Comparison of ENCODE assay signal across 1 cellular context in the genomic region with DNA sequence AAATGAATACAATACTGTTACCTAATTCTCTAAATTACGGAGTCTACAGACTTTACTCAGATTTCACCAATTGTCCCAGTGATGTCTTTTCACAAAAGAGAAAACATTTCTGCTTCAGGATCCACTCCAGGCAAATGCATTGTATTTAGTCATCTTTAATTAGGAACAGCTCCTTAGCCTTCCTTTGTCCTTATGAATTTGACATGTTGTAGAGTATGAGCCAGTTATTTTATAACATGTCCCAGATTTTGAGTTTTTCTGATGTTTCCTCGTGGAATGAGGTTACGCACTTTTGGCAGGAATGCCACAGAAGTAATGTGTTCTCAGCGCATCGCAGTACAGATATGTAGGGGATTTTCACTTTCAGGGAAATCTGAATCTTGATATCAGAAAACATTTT.
TF ChIP-seq lines count a peak whose summit lies in the region.

No MANE protein-coding gene starts in this region.

TF ChIP-seq in GM23338, 12 proteins besides CTCF, POLR2A, EP300 and RAD21 (continued from another document):
- TF ChIP-seq, protein P1, sequence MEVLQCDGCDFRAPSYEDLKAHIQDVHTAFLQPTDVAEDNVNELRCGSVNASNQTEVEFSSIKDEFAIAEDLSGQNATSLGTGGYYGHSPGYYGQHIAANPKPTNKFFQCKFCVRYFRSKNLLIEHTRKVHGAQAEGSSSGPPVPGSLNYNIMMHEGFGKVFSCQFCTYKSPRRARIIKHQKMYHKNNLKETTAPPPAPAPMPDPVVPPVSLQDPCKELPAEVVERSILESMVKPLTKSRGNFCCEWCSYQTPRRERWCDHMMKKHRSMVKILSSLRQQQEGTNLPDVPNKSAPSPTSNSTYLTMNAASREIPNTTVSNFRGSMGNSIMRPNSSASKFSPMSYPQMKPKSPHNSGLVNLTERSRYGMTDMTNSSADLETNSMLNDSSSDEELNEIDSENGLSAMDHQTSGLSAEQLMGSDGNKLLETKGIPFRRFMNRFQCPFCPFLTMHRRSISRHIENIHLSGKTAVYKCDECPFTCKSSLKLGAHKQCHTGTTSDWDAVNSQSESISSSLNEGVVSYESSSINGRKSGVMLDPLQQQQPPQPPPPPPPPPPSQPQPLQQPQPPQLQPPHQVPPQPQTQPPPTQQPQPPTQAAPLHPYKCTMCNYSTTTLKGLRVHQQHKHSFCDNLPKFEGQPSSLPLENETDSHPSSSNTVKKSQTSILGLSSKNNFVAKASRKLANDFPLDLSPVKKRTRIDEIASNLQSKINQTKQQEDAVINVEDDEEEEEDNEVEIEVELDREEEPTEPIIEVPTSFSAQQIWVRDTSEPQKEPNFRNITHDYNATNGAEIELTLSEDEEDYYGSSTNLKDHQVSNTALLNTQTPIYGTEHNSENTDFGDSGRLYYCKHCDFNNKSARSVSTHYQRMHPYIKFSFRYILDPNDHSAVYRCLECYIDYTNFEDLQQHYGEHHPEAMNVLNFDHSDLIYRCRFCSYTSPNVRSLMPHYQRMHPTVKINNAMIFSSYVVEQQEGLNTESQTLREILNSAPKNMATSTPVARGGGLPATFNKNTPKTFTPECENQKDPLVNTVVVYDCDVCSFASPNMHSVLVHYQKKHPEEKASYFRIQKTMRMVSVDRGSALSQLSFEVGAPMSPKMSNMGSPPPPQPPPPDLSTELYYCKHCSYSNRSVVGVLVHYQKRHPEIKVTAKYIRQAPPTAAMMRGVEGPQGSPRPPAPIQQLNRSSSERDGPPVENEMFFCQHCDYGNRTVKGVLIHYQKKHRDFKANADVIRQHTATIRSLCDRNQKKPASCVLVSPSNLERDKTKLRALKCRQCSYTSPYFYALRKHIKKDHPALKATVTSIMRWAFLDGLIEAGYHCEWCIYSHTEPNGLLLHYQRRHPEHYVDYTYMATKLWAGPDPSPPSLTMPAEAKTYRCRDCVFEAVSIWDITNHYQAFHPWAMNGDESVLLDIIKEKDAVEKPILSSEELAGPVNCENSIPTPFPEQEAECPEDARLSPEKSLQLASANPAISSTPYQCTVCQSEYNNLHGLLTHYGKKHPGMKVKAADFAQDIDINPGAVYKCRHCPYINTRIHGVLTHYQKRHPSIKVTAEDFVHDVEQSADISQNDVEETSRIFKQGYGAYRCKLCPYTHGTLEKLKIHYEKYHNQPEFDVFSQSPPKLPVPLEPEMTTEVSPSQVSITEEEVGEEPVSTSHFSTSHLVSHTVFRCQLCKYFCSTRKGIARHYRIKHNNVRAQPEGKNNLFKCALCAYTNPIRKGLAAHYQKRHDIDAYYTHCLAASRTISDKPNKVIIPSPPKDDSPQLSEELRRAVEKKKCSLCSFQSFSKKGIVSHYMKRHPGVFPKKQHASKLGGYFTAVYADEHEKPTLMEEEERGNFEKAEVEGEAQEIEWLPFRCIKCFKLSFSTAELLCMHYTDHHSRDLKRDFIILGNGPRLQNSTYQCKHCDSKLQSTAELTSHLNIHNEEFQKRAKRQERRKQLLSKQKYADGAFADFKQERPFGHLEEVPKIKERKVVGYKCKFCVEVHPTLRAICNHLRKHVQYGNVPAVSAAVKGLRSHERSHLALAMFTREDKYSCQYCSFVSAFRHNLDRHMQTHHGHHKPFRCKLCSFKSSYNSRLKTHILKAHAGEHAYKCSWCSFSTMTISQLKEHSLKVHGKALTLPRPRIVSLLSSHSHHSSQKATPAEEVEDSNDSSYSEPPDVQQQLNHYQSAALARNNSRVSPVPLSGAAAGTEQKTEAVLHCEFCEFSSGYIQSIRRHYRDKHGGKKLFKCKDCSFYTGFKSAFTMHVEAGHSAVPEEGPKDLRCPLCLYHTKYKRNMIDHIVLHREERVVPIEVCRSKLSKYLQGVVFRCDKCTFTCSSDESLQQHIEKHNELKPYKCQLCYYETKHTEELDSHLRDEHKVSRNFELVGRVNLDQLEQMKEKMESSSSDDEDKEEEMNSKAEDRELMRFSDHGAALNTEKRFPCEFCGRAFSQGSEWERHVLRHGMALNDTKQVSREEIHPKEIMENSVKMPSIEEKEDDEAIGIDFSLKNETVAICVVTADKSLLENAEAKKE (CRISPR knock-in tag; IDR thresholded peaks at IDR 0.05), result no peak
- TF ChIP-seq, protein P2, sequence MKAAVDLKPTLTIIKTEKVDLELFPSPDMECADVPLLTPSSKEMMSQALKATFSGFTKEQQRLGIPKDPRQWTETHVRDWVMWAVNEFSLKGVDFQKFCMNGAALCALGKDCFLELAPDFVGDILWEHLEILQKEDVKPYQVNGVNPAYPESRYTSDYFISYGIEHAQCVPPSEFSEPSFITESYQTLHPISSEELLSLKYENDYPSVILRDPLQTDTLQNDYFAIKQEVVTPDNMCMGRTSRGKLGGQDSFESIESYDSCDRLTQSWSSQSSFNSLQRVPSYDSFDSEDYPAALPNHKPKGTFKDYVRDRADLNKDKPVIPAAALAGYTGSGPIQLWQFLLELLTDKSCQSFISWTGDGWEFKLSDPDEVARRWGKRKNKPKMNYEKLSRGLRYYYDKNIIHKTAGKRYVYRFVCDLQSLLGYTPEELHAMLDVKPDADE (IDR thresholded peaks at IDR 0.05), result no peak
